8 cellular contexts compared by ENCODE assay signal in genomic region chr1:18955116-18955441, GRCh38. TPM values are rescaled to one million over a fixed set of nuclear protein-coding genes. Genes with fewer than 3 reads are reported as not detected.
A peak's percentile ranks its signal among the peaks of the same experiment; 100 is the strongest.
DNase-seq lines count a peak whose midpoint lies in the region; TF ChIP-seq lines count a peak whose summit lies in the region.

No MANE protein-coding gene starts in this region.

- no peak for TF ChIP-seq POLR2A in sigmoid colon (IDR thresholded peaks at IDR 0.05)

- WGBS in sigmoid colon, 2 donors: 7 to 34% methylated on average over 6 of the region's 6 CpGs

- DNase-seq in GM06990 (ENCODE audit: extremely low read depth, insufficient read length) (no peak), fibroblast of villous mesenchyme (ENCODE audit: low read depth) (no peak), sigmoid colon (no peak), C1 segment of cervical spinal cord (lab: John Stamatoyannopoulos, UW) (no peak), middle frontal gyrus (ENCODE audit: extremely low spot score, low spot score) (no peak), GOT3 (lab: John Stamatoyannopoulos, UW) (no peak), islet precursor cell (no peak)

- H3K27ac ChIP-seq in VCaP: peak overlapping the region; percentile 80
- H3K27ac ChIP-seq in sigmoid colon: peak overlapping the region; percentile 92 to 95 (median 94)

- H3K4me1 ChIP-seq in sigmoid colon: peaks cover 0 to 63% (median 51%) of the 10 kb centered on the region in 4 donors

- TF ChIP-seq EP300 in sigmoid colon (IDR thresholded peaks at IDR 0.05): no peak

- no peaks in the 10 kb centered on the region for H3K9me3 ChIP-seq in sigmoid colon

- H3K4me3 ChIP-seq in GM06990 (replicated peaks; ENCODE audit: low read depth, low read length) (peak overlapping the region; percentile 75), fibroblast of villous mesenchyme (ENCODE audit: low read depth, low read length) (peak overlapping the region; percentile 61), sigmoid colon (peak overlapping the region; percentile 58 to 88 (median 76))

- TF ChIP-seq CTCF in GM06990 (IDR thresholded peaks at IDR 0.05; ENCODE audit: insufficient read depth, low read length, poor library complexity, severe bottlenecking): no peak
- no peak for TF ChIP-seq CTCF in VCaP (conservative IDR thresholded peaks at IDR 0.05)
- TF ChIP-seq CTCF in fibroblast of villous mesenchyme (IDR thresholded peaks at IDR 0.05; ENCODE audit: insufficient read depth, low read depth, low read length): no peak
- TF ChIP-seq CTCF in sigmoid colon (IDR thresholded peaks at IDR 0.05): no peak

- intact Hi-C loops in sigmoid colon (cut with DNase I): no loop called here

- H3K27me3 ChIP-seq in GM06990 (replicated peaks; ENCODE audit: control insufficient read depth, insufficient read depth, low read length): no peaks in the 10 kb centered on the region; the same call in 1 of the 2 replicates
- no peaks in the 10 kb centered on the region for H3K27me3 ChIP-seq in sigmoid colon

- H3K36me3 ChIP-seq in GM06990 (ENCODE audit: control insufficient read depth, insufficient read depth, low read length) (no peaks in the 10 kb centered on the region), sigmoid colon (no peaks in the 10 kb centered on the region)

RNA-seq across cellular contexts. Expression of gene IFFO2, which starts 1.4 kb away (rescaled TPM):
- total RNA-seq in fibroblast of villous mesenchyme (11.2 and 15.5 TPM in 2 replicates), sigmoid colon (10 to 100 TPM in 2 of 4 donors, 1 to 10 TPM in 2; 7.5 to 35.0 (median 13.8) TPM)
- 1 to 10 TPM; 1.2 to 8.6 (median 7.2) TPM for polyA plus RNA-seq in sigmoid colon

RNA-seq across cellular contexts. Expression of gene ALDH4A1, which starts 52.7 kb away (rescaled TPM):
- 13.0 and 13.5 TPM in 2 replicates for total RNA-seq in fibroblast of villous mesenchyme
- total RNA-seq in sigmoid colon: 10 to 100 TPM in 1 of 4 donors, 1 to 10 TPM in 3; 6.7 to 12.8 (median 8.4) TPM
- 10 to 100 TPM in 1 of 3 donors, 1 to 10 TPM in 2; 2.4 to 11.0 (median 3.7) TPM for polyA plus RNA-seq in sigmoid colon
